Comparison of ENCODE assay signal across 26 cellular contexts in genomic region chr7:51055039-51055840, GRCh38.
"Had no signal": no experiment of that assay in that cellular context is flagged by ENCODE, and none has a peak within 500 bp of the region (broad histone marks: within the 10 kb centered on the region; RNA-seq: fewer than 3 reads in every experiment).

No MANE protein-coding gene starts in this region.

- H3K27ac ChIP-seq: breast epithelium, coronary artery, pancreas, psoas muscle, right lobe of liver, skin epidermis, stomach, suprapubic skin, transverse colon, VCaP had no signal

- DNase-seq: activated CD4-positive, alpha-beta memory T cell treated with anti-CD3 and anti-CD28 coated beads, Interleukin-2, amount 10 ng/mL, durations not matched to agents 7 days and 5 days; activated CD4-positive, alpha-beta T cell treated with anti-CD3 and anti-CD28 coated beads, Interleukin-2, amount 10 ng/mL, durations not matched to agents 24 days and 14 days; activated effector memory CD4-positive, alpha-beta T cell treated with Interleukin-2 at 50 U/mL for 16 hours; activated naive CD4-positive, alpha-beta T cell treated with anti-CD3 and anti-CD28 coated beads for 36 hours; activated naive CD8-positive, alpha-beta T cell treated with anti-CD3 and anti-CD28 coated beads, Interleukin-2, amount 10 ng/mL, durations not matched to agents 7 days and 5 days; activated T-cell treated with anti-CD3 and anti-CD28 coated beads, Interleukin-2, amount 50 U/mL, for 72 hours; amniotic stem cell; cerebellar nuclear complex; foreskin fibroblast; kidney; naive thymus-derived CD8-positive, alpha-beta T cell; psoas muscle; right lobe of liver; stimulated activated CD4-positive, alpha-beta T cell treated with anti-CD3 and anti-CD28 coated beads, Interleukin-1b, Interleukin-23, amount 100 ng/mL, for 48 hours; stomach; T-helper 2 cell; transverse colon had no signal

- H3K27me3 ChIP-seq: breast epithelium, pancreas, right lobe of liver, stomach, suprapubic skin, transverse colon had no signal

- H3K4me3 ChIP-seq: breast epithelium, coronary artery, pancreas, psoas muscle, right lobe of liver, skin epidermis, stomach, suprapubic skin, transverse colon had no signal

- H3K4me3 Mint-ChIP-seq: activated CD4-positive, alpha-beta memory T cell treated with anti-CD3 and anti-CD28 coated beads, Interleukin-2, amount 10 ng/mL, durations not matched to agents 7 days and 5 days; activated CD4-positive, alpha-beta T cell treated with anti-CD3 and anti-CD28 coated beads, Interleukin-2, amount 10 ng/mL, durations not matched to agents 24 days and 14 days; activated naive CD4-positive, alpha-beta T cell treated with anti-CD3 and anti-CD28 coated beads for 36 hours; activated naive CD8-positive, alpha-beta T cell treated with anti-CD3 and anti-CD28 coated beads, Interleukin-2, amount 10 ng/mL, durations not matched to agents 7 days and 5 days; activated T-cell treated with anti-CD3 and anti-CD28 coated beads, Interleukin-2, amount 50 U/mL, for 72 hours; mesothelial cell of epicardium; naive thymus-derived CD8-positive, alpha-beta T cell had no signal

- H3K36me3 ChIP-seq: breast epithelium, pancreas, right lobe of liver, stomach, suprapubic skin, transverse colon had no signal

- H3K27ac Mint-ChIP-seq: activated CD4-positive, alpha-beta memory T cell treated with anti-CD3 and anti-CD28 coated beads, Interleukin-2, amount 10 ng/mL, durations not matched to agents 7 days and 5 days; activated CD4-positive, alpha-beta T cell treated with anti-CD3 and anti-CD28 coated beads, Interleukin-2, amount 10 ng/mL, durations not matched to agents 24 days and 14 days; activated naive CD4-positive, alpha-beta T cell treated with anti-CD3 and anti-CD28 coated beads for 36 hours; activated naive CD8-positive, alpha-beta T cell treated with anti-CD3 and anti-CD28 coated beads, Interleukin-2, amount 10 ng/mL, durations not matched to agents 7 days and 5 days; activated T-cell treated with anti-CD3 and anti-CD28 coated beads, Interleukin-2, amount 50 U/mL, for 72 hours; mesothelial cell of epicardium; naive thymus-derived CD8-positive, alpha-beta T cell had no signal

- H3K4me1 ChIP-seq: breast epithelium, right lobe of liver, suprapubic skin, transverse colon had no signal

- H3K9me3 Mint-ChIP-seq: activated CD4-positive, alpha-beta memory T cell treated with anti-CD3 and anti-CD28 coated beads, Interleukin-2, amount 10 ng/mL, durations not matched to agents 7 days and 5 days; activated CD4-positive, alpha-beta T cell treated with anti-CD3 and anti-CD28 coated beads, Interleukin-2, amount 10 ng/mL, durations not matched to agents 24 days and 14 days; activated naive CD4-positive, alpha-beta T cell treated with anti-CD3 and anti-CD28 coated beads for 36 hours; activated naive CD8-positive, alpha-beta T cell treated with anti-CD3 and anti-CD28 coated beads, Interleukin-2, amount 10 ng/mL, durations not matched to agents 7 days and 5 days; activated T-cell treated with anti-CD3 and anti-CD28 coated beads, Interleukin-2, amount 50 U/mL, for 72 hours; mesothelial cell of epicardium; naive thymus-derived CD8-positive, alpha-beta T cell had no signal

- H3K36me3 Mint-ChIP-seq: activated naive CD8-positive, alpha-beta T cell treated with anti-CD3 and anti-CD28 coated beads, Interleukin-2, amount 10 ng/mL, durations not matched to agents 7 days and 5 days; mesothelial cell of epicardium; naive thymus-derived CD8-positive, alpha-beta T cell had no signal

- ATAC-seq: activated CD4-positive, CD25-positive, alpha-beta regulatory T cell treated with anti-CD3 and anti-CD28 coated beads, Interleukin-2, amount 50 U/mL, for 24 hours; activated T-cell treated with anti-CD3 and anti-CD28 coated beads, Interleukin-2, amount 50 U/mL, for 72 hours; left lobe of liver; naive thymus-derived CD8-positive, alpha-beta T cell; pancreas; psoas muscle; right lobe of liver had no signal

- H3K4me1 Mint-ChIP-seq: activated CD4-positive, alpha-beta memory T cell treated with anti-CD3 and anti-CD28 coated beads, Interleukin-2, amount 10 ng/mL, durations not matched to agents 7 days and 5 days; activated CD4-positive, alpha-beta T cell treated with anti-CD3 and anti-CD28 coated beads, Interleukin-2, amount 10 ng/mL, durations not matched to agents 24 days and 14 days; activated naive CD8-positive, alpha-beta T cell treated with anti-CD3 and anti-CD28 coated beads, Interleukin-2, amount 10 ng/mL, durations not matched to agents 7 days and 5 days; mesothelial cell of epicardium; naive thymus-derived CD8-positive, alpha-beta T cell had no signal

- H3K9me3 ChIP-seq: breast epithelium, pancreas, psoas muscle, right lobe of liver, stomach, suprapubic skin, transverse colon had no signal
